Comparison of ENCODE assay signal across 23 cellular contexts in genomic region chr2:575728-576237, GRCh38.
A peak's percentile ranks its signal among the peaks of the same experiment; 100 is the strongest.
DNase-seq lines count a peak whose midpoint lies in the region; ATAC-seq and TF ChIP-seq lines count a peak whose summit lies in the region.
"Had no signal": no experiment of that assay in that cellular context is flagged by ENCODE, and none has a peak within 500 bp of the region (broad histone marks: within the 10 kb centered on the region; RNA-seq: fewer than 3 reads in every experiment).

No MANE protein-coding gene starts in this region.

- H3K36me3 ChIP-seq in gastroesophageal sphincter, result no peaks in the 10 kb centered on the region
- H3K36me3 ChIP-seq in gastrocnemius medialis, result no peaks in the 10 kb centered on the region
- no peaks in the 10 kb centered on the region for H3K36me3 ChIP-seq in effector memory CD4-positive, alpha-beta T cell (ENCODE audit: control insufficient read depth, insufficient read depth, low read length)
- H3K36me3 ChIP-seq: BE2C; BLaER1 treated with 17β-estradiol and CSF1 and Interleukin-3, amounts not matched to agents 10 nM and 100 nM had no signal

- H3K4me3 ChIP-seq in gastroesophageal sphincter (no peak overlapping the region), gastrocnemius medialis (no peak overlapping the region)
- no peak overlapping the region for H3K4me3 ChIP-seq in effector memory CD4-positive, alpha-beta T cell (ENCODE audit: insufficient read depth, low read depth, low read length, poor library complexity, severe bottlenecking)
- H3K4me3 ChIP-seq: A549; BLaER1 treated with 17β-estradiol and CSF1 and Interleukin-3, amounts not matched to agents 10 nM and 100 nM; GM12878; GM23248 had no signal

- no peak for DNase-seq in left ventricle myocardium superior
- no peak for DNase-seq in left cardiac atrium
- DNase-seq in gastrocnemius medialis, result no peak
- DNase-seq in effector memory CD4-positive, alpha-beta T cell, result no peak
- no peak for DNase-seq in NCI-H524 treated with DMSO at 0.1 percent for 48 hours (lab: John Stamatoyannopoulos, UW)
- no peak for DNase-seq in SKM-1 (lab: John Stamatoyannopoulos, UW; ENCODE audit: unreplicated experiment)
- DNase-seq: 8988T; ACHN; AML-193; BE2C; CD4-positive, alpha-beta T cell; CD8-positive, alpha-beta memory T cell; DMS 273 treated with DMSO at 0.1 percent for 48 hours; DMS79; EL; GDM1; GM23248; H7; HCEC 1CT had no signal

- H3K4me1 ChIP-seq in gastroesophageal sphincter (no peaks in the 10 kb centered on the region), gastrocnemius medialis (no peaks in the 10 kb centered on the region)
- H3K4me1 ChIP-seq in effector memory CD4-positive, alpha-beta T cell (ENCODE audit: control insufficient read depth, insufficient read depth, low read length, poor library complexity, severe bottlenecking), result no peaks in the 10 kb centered on the region
- H3K4me1 ChIP-seq: A549 had no signal

- TF ChIP-seq CTCF in gastroesophageal sphincter (IDR thresholded peaks at IDR 0.05), result no peak
- no peak for TF ChIP-seq CTCF in gastrocnemius medialis (IDR thresholded peaks at IDR 0.05 in 4 of 5, conservative IDR thresholded peaks at IDR 0.05 in 1 of 5)

- H3K27ac ChIP-seq in gastroesophageal sphincter (no peak overlapping the region), gastrocnemius medialis (no peak overlapping the region)
- H3K27ac ChIP-seq in effector memory CD4-positive, alpha-beta T cell (ENCODE audit: insufficient read depth, low read length, poor library complexity, severe bottlenecking), result no peak overlapping the region
- H3K27ac ChIP-seq: A549; BLaER1 treated with 17β-estradiol and CSF1 and Interleukin-3, amounts not matched to agents 10 nM and 100 nM; GM23248 had no signal

- H3K27me3 ChIP-seq in gastroesophageal sphincter, result peaks cover 19% of the 10 kb centered on the region
- no peaks in the 10 kb centered on the region for H3K27me3 ChIP-seq in gastrocnemius medialis
- H3K27me3 ChIP-seq in effector memory CD4-positive, alpha-beta T cell (replicated peaks; ENCODE audit: control insufficient read depth, insufficient read depth, low read length, poor library complexity, severe bottlenecking), result no peaks in the 10 kb centered on the region
- H3K27me3 ChIP-seq: BE2C; BLaER1 treated with 17β-estradiol and CSF1 and Interleukin-3, amounts not matched to agents 10 nM and 100 nM had no signal

- WGBS in gastroesophageal sphincter (ENCODE audit: low coverage in 1 of 2), 2 donors, result 50 to 67% methylated on average over 1 of the region's 1 CpG

- ATAC-seq in left ventricle myocardium superior (peak; percentile 20), left cardiac atrium (no peak), gastroesophageal sphincter (peak; percentile 81), gastrocnemius medialis (peak; percentile 69 to 79)
- ATAC-seq: GM12878 had no signal

- H3K9me3 ChIP-seq in gastroesophageal sphincter (peaks cover 0 to 55% (median 0%) of the 10 kb centered on the region in 3 donors), gastrocnemius medialis (no peaks in the 10 kb centered on the region)
- peaks cover 6% of the 10 kb centered on the region for H3K9me3 ChIP-seq in effector memory CD4-positive, alpha-beta T cell (ENCODE audit: control insufficient read depth, low read length)
- H3K9me3 ChIP-seq: BE2C had no signal

- in situ Hi-C loops in gastrocnemius medialis (cut with MboI; ENCODE audit: low sequenced_read_pairs in 4 of 4), result no loop called here

- TF ChIP-seq POLR2A in gastroesophageal sphincter (IDR thresholded peaks at IDR 0.05), result no peak
- TF ChIP-seq POLR2A in gastrocnemius medialis (IDR thresholded peaks at IDR 0.05), result no peak

- no peak for TF ChIP-seq EP300 in gastroesophageal sphincter (IDR thresholded peaks at IDR 0.05)

- intact Hi-C loops in left ventricle myocardium superior (cut with micrococcal nuclease) (no loop called here), left cardiac atrium (cut with DNase I) (no loop called here), gastrocnemius medialis (cut with DNase I; ENCODE audit: low total_unique reads) (no loop called here)

Comparison
In these comparisons a context has a peak if more than half of its experiments do, and no peak if none do; other contexts are left out.
1. ATAC-seq: peak in left ventricle myocardium superior (single experiment), gastroesophageal sphincter (single experiment) and gastrocnemius medialis (2 of 2); none in left cardiac atrium (0 of 2).